17 cellular contexts compared by ENCODE assay signal in genomic region chr9:125359011-125359410, GRCh38.
"Had no signal": no experiment of that assay in that cellular context is flagged by ENCODE, and none has a peak within 500 bp of the region (broad histone marks: within the 10 kb centered on the region; RNA-seq: fewer than 3 reads in every experiment).

No MANE protein-coding gene starts in this region.

- ATAC-seq: psoas muscle; right cardiac atrium; stimulated activated naive CD8-positive, alpha-beta T cell treated with anti-CD3 and anti-CD28 coated beads, Interleukin-15, amount 100 ng/mL, for 72 hours had no signal

- H3K4me3 Mint-ChIP-seq: stimulated activated naive CD8-positive, alpha-beta T cell treated with anti-CD3 and anti-CD28 coated beads, Interleukin-15, amount 100 ng/mL, for 72 hours had no signal

- H3K4me3 ChIP-seq: ascending aorta, breast epithelium, coronary artery, lung, ovary, psoas muscle, skin epidermis, vagina had no signal

- H3K9me3 ChIP-seq: ascending aorta, breast epithelium, ovary, psoas muscle, SK-N-SH, vagina had no signal

- DNase-seq: activated CD8-positive, alpha-beta memory T cell treated with anti-CD3 and anti-CD28 coated beads, Interleukin-2, amount 50 U/mL, for 4 hours; erythroblast; foreskin melanocyte; hypothalamus; midbrain; ovary; psoas muscle; right cardiac atrium; SK-N-SH; stimulated activated naive CD8-positive, alpha-beta T cell treated with anti-CD3 and anti-CD28 coated beads, Interleukin-15, amount 100 ng/mL, for 72 hours; trophoblast cell had no signal

- H3K27ac ChIP-seq: ascending aorta, breast epithelium, coronary artery, ovary, psoas muscle, skin epidermis, vagina had no signal

- H3K4me1 ChIP-seq: ascending aorta, breast epithelium, psoas muscle, vagina had no signal

- H3K36me3 ChIP-seq: ovary had no signal

- H3K27me3 ChIP-seq: ascending aorta, breast epithelium, ovary, vagina had no signal

- H3K27me3 Mint-ChIP-seq: stimulated activated naive CD8-positive, alpha-beta T cell treated with anti-CD3 and anti-CD28 coated beads, Interleukin-15, amount 100 ng/mL, for 72 hours had no signal

- H3K9me3 Mint-ChIP-seq: stimulated activated naive CD8-positive, alpha-beta T cell treated with anti-CD3 and anti-CD28 coated beads, Interleukin-15, amount 100 ng/mL, for 72 hours had no signal
